27 cellular contexts compared by ENCODE assay signal in the genomic region with DNA sequence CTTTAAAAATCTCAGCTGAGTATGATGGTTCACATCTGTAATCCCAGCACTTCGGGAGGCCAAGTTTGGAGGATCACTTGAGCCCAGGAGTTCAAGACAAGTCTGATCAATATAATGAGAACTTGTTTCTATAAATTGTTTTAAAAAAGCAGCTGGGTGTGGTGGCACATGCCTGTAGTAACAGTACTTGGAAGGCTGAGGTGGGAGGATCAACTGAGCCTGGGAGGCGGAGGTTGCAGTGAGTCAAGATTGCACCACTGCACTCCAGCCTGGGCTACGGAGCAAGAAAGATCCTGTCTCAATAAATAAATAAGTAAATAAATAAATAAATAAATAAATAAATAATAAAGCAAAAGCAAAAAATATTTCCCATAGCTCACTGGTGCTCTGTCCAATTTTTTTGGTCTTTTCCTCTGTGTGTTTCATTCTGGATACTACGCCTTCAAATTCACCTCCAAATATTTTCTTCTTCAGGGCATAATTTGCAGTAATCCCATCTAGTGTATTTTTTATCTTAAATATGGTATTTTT.
"Had no signal": no experiment of that assay in that cellular context is flagged by ENCODE, and none has a peak within 500 bp of the region (broad histone marks: within the 10 kb centered on the region; RNA-seq: fewer than 3 reads in every experiment).

No MANE protein-coding gene starts in this region.

- DNase-seq: activated CD4-positive, alpha-beta T cell treated with anti-CD3 and anti-CD28 coated beads for 1 hour; activated CD4-positive, alpha-beta T cell treated with anti-CD3 and anti-CD28 coated beads, Interleukin-2, amount 50 U/mL, for 1 hour; activated CD8-positive, alpha-beta T cell treated with anti-CD3 and anti-CD28 coated beads for 36 hours; activated naive CD8-positive, alpha-beta T cell treated with anti-CD3 and anti-CD28 coated beads, Interleukin-2, amount 50 U/mL, for 24 hours; activated T-cell treated with anti-CD3 and anti-CD28 coated beads, Interleukin-2, amount 50 U/mL, for 48 hours; anterior cingulate cortex; endodermal cell; kidney; left colon; midbrain; naive thymus-derived CD4-positive, alpha-beta T cell; pancreas; retina; stimulated activated CD4-positive, alpha-beta T cell treated with anti-CD3 and anti-CD28 coated beads, Interleukin-12 subunit alpha, Interleukin-12 subunit beta, amount 100 ng/mL, for 4 hours; stimulated activated CD4-positive, alpha-beta T cell treated with anti-CD3 and anti-CD28 coated beads, Interleukin-4, amount 100 ng/mL, for 1 hour; stimulated activated naive CD8-positive, alpha-beta T cell treated with anti-CD3 and anti-CD28 coated beads, Interleukin-15, Interleukin-2, amounts not matched to agents 100 U/mL and 50 U/mL, for 24 hours; T-helper 2 cell; trophoblast cell had no signal

- H3K9me3 ChIP-seq: pancreas, prostate gland, thoracic aorta had no signal

- H3K4me2 ChIP-seq: hepatocyte had no signal

- FAIRE-seq: pancreas, urothelium cell line had no signal

- H3K27ac ChIP-seq: esophagus muscularis mucosa, gastroesophageal sphincter, hepatocyte, pancreas, prostate gland, skin epidermis, thoracic aorta had no signal

- H3K4me1 ChIP-seq: esophagus muscularis mucosa, gastroesophageal sphincter, pancreas, prostate gland had no signal

- ATAC-seq: activated CD8-positive, alpha-beta T cell treated with anti-CD3 and anti-CD28 coated beads for 36 hours; activated naive CD8-positive, alpha-beta T cell treated with anti-CD3 and anti-CD28 coated beads, Interleukin-2, amount 50 U/mL, for 24 hours; gastroesophageal sphincter; left colon; naive thymus-derived CD4-positive, alpha-beta T cell; pancreas; sciatic nerve; stimulated activated naive CD8-positive, alpha-beta T cell treated with anti-CD3 and anti-CD28 coated beads, Interleukin-15, Interleukin-2, amounts not matched to agents 100 U/mL and 50 U/mL, for 24 hours; WTC11 had no signal

- H3K4me3 ChIP-seq: esophagus muscularis mucosa, gastroesophageal sphincter, hepatocyte, pancreas, prostate gland, skin epidermis, thoracic aorta had no signal
